Comparison of ENCODE assay signal across 8 cellular contexts in the genomic region with DNA sequence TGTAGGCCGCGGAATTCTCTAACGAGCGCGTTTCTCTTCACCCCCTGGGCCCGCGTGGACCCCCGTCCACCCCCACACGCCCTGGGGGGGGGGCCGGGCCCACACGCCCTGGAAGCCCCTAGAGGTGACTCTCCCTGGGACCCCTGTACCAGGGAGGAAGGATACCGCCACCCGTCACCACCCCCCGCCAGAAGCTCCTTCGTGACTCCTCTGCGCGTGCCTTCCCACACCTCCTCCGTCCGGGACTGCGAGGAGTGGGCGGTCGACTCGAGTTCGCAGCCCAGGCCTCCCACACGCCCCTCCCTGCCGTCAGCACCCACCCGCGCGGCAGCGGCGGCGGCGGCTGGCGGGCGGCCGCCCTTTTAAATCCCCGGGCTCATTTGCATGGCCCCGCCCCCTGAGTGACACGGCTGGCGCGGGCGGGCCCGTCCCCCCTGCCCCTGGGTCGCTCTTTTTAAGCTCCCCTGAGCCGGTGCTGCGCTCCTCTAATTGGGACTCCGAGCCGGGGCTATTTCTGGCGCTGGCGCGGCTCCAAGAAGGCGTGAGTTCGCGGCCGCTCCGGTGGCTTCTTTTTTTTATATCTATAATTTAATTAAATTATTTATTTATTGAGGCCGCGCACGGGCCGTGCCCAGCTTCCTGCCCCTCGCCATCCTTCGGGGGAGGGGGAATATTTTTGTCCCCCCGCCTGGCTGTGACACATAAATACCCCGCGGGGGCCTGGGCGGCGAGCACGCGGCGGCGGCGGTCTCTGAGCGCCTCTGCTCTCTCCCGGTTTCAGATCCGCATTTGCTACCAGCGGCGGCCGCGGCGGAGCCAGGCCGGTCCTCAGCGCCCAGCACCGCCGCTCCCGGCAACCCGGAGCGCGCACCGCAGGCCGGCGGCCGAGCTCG. TPM values are rescaled to one million over a fixed set of nuclear protein-coding genes. Genes with fewer than 3 reads are reported as not detected.
DNase-seq lines count a peak whose midpoint lies in the region; ATAC-seq and TF ChIP-seq lines count a peak whose summit lies in the region.

A gene with protein sequence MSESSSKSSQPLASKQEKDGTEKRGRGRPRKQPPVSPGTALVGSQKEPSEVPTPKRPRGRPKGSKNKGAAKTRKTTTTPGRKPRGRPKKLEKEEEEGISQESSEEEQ (plus strand): TSS at position 451 of the 893 bp plus-strand sequence. CDS start 3,908 bp downstream, outside the sequence.

- intact Hi-C loops in uterus (cut with DNase I; ENCODE audit: low total_unique reads) = no loop called here

- H3K4me3 ChIP-seq in right atrium auricular region = peak within 1 kb of the TSS; percentile 70 to 83
- H3K4me3 ChIP-seq in uterus = peak within 1 kb of the TSS; percentile 61 to 64

- peak; percentile 63 to 86 for TF ChIP-seq POLR2A in uterus (IDR thresholded peaks at IDR 0.05)

- H3K27me3 ChIP-seq in right atrium auricular region (no peaks in the 10 kb centered on the region), uterus (no peaks in the 10 kb centered on the region)

- peak; percentile 59 for ATAC-seq in HG02852 (IDR thresholded peaks at IDR 0.05; ENCODE audit: unreplicated experiment)

- in situ Hi-C loops in GM13976 (cut with MboI; ENCODE audit: low sequenced_read_pairs, unreplicated experiment) = no loop called here

- H3K9me3 ChIP-seq in right atrium auricular region (no peaks in the 10 kb centered on the region), uterus (no peaks in the 10 kb centered on the region)

- peak within 1 kb of the TSS; percentile 88 to 95 for H3K27ac ChIP-seq in right atrium auricular region
- H3K27ac ChIP-seq in uterus = peak within 1 kb of the TSS; percentile 84 to 87

- H3K36me3 ChIP-seq in right atrium auricular region (no peaks in the 10 kb centered on the region), uterus (no peaks in the 10 kb centered on the region)

- TF ChIP-seq CTCF in GM13976 (IDR thresholded peaks at IDR 0.05; ENCODE audit: borderline replicate concordance, control extremely low read depth, extremely low read depth, insufficient read depth, missing control alignments) = no peak
- TF ChIP-seq CTCF in right atrium auricular region (IDR thresholded peaks at IDR 0.05) = no peak
- peak in 1 of 4 experiments; percentile 5 for TF ChIP-seq CTCF in uterus (IDR thresholded peaks at IDR 0.05)

- peaks cover 0 to 25% of the 10 kb centered on the region in 2 donors for H3K4me1 ChIP-seq in right atrium auricular region
- peaks cover 0 to 6% of the 10 kb centered on the region in 2 donors for H3K4me1 ChIP-seq in uterus

- DNase-seq in GM13976 (ENCODE audit: low spot score) = peak; percentile 96
- peak; percentile 60 for DNase-seq in NCI-H1694 (lab: John Stamatoyannopoulos, UW)
- peak; percentile 80 to 94 (median 85) for DNase-seq in T-helper 2 cell
- peak in 52 of 56 donors; percentile 39 to 95 (median 72) for DNase-seq in amygdala (lab: John Stamatoyannopoulos, UW)
- peak; percentile 89 for DNase-seq in right atrium auricular region (ENCODE audit: low spot score)
- peak; percentile 88 for DNase-seq in putamen (ENCODE audit: low spot score)
- DNase-seq in uterus = peak; percentile 79 to 84

RNA-seq across cellular contexts. Expression of the gene that starts here (rescaled TPM):
- total RNA-seq in right atrium auricular region (10 to 100 TPM; 29.6 to 37.8 TPM), uterus (10 to 100 TPM in 2 of 4 donors, 1 to 10 TPM in 1, under 1 TPM in 1; 0.51 to 24.4 (median 13.5) TPM)

Comparison
In these comparisons a context has a peak if more than half of its experiments do, and no peak if none do; other contexts are left out.
1. Peak in every context shown above with its lines: DNase-seq, ATAC-seq, H3K4me3 ChIP-seq and H3K27ac ChIP-seq.